ENCODE assay signal across 8 cellular contexts in genomic region chr1:151060241-151061011, GRCh38. TPM values are rescaled to one million over a fixed set of nuclear protein-coding genes. Genes with fewer than 3 reads are reported as not detected.
DNase-seq lines count a peak whose midpoint lies in the region; ATAC-seq and TF ChIP-seq lines count a peak whose summit lies in the region.

MLLT11 (plus strand) TSS chr1:151060397; CDS start chr1:151067225, 6,828 bp downstream.

- H3K4me1 Mint-ChIP-seq in endothelial cell (ENCODE audit: unreplicated experiment) = peaks cover 59% of the 10 kb centered on the region

- peak within 1 kb of the TSS; percentile 79 for H3K27ac ChIP-seq in WERI-Rb-1
- peak within 1 kb of the TSS; percentile 95 to 97 for H3K27ac ChIP-seq in lung (ENCODE audit: low read depth in 1 of 2, low read length in 1 of 2)
- H3K27ac ChIP-seq in thoracic aorta = peak within 1 kb of the TSS; percentile 94 to 99

- H3K9me3 Mint-ChIP-seq in endothelial cell (ENCODE audit: unreplicated experiment) = no peaks in the 10 kb centered on the region

- no peaks in the 10 kb centered on the region for H3K9me3 ChIP-seq in WERI-Rb-1 (ENCODE audit: severe bottlenecking)
- no peaks in the 10 kb centered on the region for H3K9me3 ChIP-seq in lung (ENCODE audit: control insufficient read depth in 2 of 2, insufficient read depth in 1 of 2, low read length in 1 of 2)
- H3K9me3 ChIP-seq in thoracic aorta = no peaks in the 10 kb centered on the region

- H3K4me1 ChIP-seq in lung (ENCODE audit: control insufficient read depth in 2 of 2, insufficient read depth in 2 of 2, low read length in 2 of 2) (peaks cover 11 to 13% of the 10 kb centered on the region in 2 donors), thoracic aorta (ENCODE audit: control insufficient read depth in 1 of 2, low read depth in 2 of 2) (peaks cover 23 to 56% of the 10 kb centered on the region in 2 donors)

- peaks cover 27% of the 10 kb centered on the region for H3K36me3 Mint-ChIP-seq in endothelial cell (ENCODE audit: low read depth, unreplicated experiment)

- H3K4me3 Mint-ChIP-seq in endothelial cell (ENCODE audit: unreplicated experiment) = peak within 1 kb of the TSS; percentile 98

- H3K4me3 ChIP-seq in WERI-Rb-1 (ENCODE audit: low read depth, low read length) (peak within 1 kb of the TSS; percentile 90), lung (peak within 1 kb of the TSS; percentile 95), thoracic aorta (peak within 1 kb of the TSS; percentile 100)

- TF ChIP-seq CTCF in WERI-Rb-1 (IDR thresholded peaks at IDR 0.05; ENCODE audit: low read depth, low read length) = 0 out of 2 replicates have a peak, but pooled peaks have one; percentile 10
- TF ChIP-seq CTCF in endothelial cell (IDR thresholded peaks at IDR 0.05; ENCODE audit: unreplicated experiment) = no peak
- TF ChIP-seq CTCF in lung (IDR thresholded peaks at IDR 0.05; ENCODE audit: control extremely low read depth, extremely low read depth) = no peak
- no peak for TF ChIP-seq CTCF in thoracic aorta (IDR thresholded peaks at IDR 0.05)

- H3K36me3 ChIP-seq in WERI-Rb-1 (peaks cover 55% of the 10 kb centered on the region), lung (ENCODE audit: control insufficient read depth in 2 of 2, insufficient read depth in 2 of 2, low read length in 2 of 2) (peaks cover 8 to 13% of the 10 kb centered on the region in 2 donors), thoracic aorta (peaks cover 6% of the 10 kb centered on the region)

- ATAC-seq in lung (ENCODE audit: insufficient read depth, low FRiP score) (no peak), thoracic aorta (ENCODE audit: insufficient number of reproducible peaks, low FRiP score, low read depth) (peak; percentile 25), GM19023 (IDR thresholded peaks at IDR 0.05; ENCODE audit: unreplicated experiment) (no peak), GM21367 (IDR thresholded peaks at IDR 0.05; ENCODE audit: unreplicated experiment) (no peak)

- H3K27me3 Mint-ChIP-seq in endothelial cell (ENCODE audit: unreplicated experiment) = peaks cover 10% of the 10 kb centered on the region

- DNase-seq in GDM1 (lab: John Stamatoyannopoulos, UW) (peak; percentile 27), NCI-H1436 (lab: John Stamatoyannopoulos, UW) (peak; percentile 80), WERI-Rb-1 (peak; percentile 97), endothelial cell (ENCODE audit: low spot score) (peak; percentile 45), lung (ENCODE audit: low spot score) (no peak), thoracic aorta (ENCODE audit: low spot score) (no peak)

- H3K27me3 ChIP-seq in WERI-Rb-1 (ENCODE audit: insufficient read depth, low read depth, severe bottlenecking) = no peaks in the 10 kb centered on the region
- no peaks in the 10 kb centered on the region for H3K27me3 ChIP-seq in lung (ENCODE audit: control insufficient read depth, insufficient read depth)
- H3K27me3 ChIP-seq in thoracic aorta (replicated peaks; ENCODE audit: insufficient read depth) = no peaks in the 10 kb centered on the region

- 3 to 7% methylated on average over 13 of the region's 13 CpGs for WGBS in lung, 2 donors

- peak within 1 kb of the TSS; percentile 97 for H3K27ac Mint-ChIP-seq in endothelial cell (ENCODE audit: unreplicated experiment)

RNA-seq across cellular contexts. Expression of gene MLLT11, which starts in this region (rescaled TPM):
- total RNA-seq in endothelial cell (ENCODE audit: unreplicated experiment) (27.8 TPM), lung (1 to 10 TPM; 1.2 to 1.3 TPM), thoracic aorta (1 to 10 TPM; 1.2 to 3.1 TPM)
- polyA plus RNA-seq in lung = 1 to 10 TPM in 1 of 2 donors, under 1 TPM in 1; 0.96 to 1.4 TPM

Comparison
In these comparisons a context has a peak if more than half of its experiments do, and no peak if none do; other contexts are left out.
1. DNase-seq: peak in GDM1 (single experiment), NCI-H1436 (single experiment), WERI-Rb-1 (single experiment) and endothelial cell (single experiment); none in lung (single experiment) and thoracic aorta (single experiment).
2. Peak in every context shown above with its lines, with median percentiles within 50 percentile points of each other: H3K27ac ChIP-seq and H3K4me3 ChIP-seq.